19 cellular contexts compared by ENCODE assay signal in the genomic region with DNA sequence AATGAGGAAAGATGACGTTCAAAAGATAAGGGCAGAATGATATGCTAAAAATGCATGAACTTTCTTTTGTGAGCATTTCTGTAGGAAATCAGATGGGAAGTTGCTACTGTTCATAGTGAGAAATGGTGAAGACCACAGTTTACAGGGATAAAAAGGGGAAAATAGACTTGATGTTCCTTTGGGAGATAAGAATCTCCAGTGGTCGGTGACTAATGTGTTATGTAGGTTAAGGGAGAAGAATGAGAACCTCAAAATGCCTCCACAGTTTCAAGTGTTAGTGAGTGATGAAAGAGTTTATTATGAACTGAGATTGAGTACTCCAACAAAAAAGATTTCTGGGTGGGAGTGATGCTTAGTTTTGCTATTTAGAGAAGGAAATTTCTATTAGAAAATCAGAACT.
DNase-seq lines count a peak whose midpoint lies in the region; ATAC-seq and TF ChIP-seq lines count a peak whose summit lies in the region.
"Had no signal": no experiment of that assay in that cellular context is flagged by ENCODE, and none has a peak within 500 bp of the region (broad histone marks: within the 10 kb centered on the region; RNA-seq: fewer than 3 reads in every experiment).

No MANE protein-coding gene starts in this region.

- CTCF ChIA-PET in Calu3 (lab: Charles Lee) = no interaction called here
- CTCF ChIA-PET in IMR-90 (lab: Yijun Ruan, JAX) = no interaction called here

- H3K27me3 ChIP-seq in IMR-90 (ENCODE audit: control insufficient read depth, insufficient read depth, low read length) (no peaks in the 10 kb centered on the region), adipocyte (replicated peaks; ENCODE audit: control insufficient read depth, insufficient read depth, low read length) (no peaks in the 10 kb centered on the region), foreskin keratinocyte (peaks cover 9% of the 10 kb centered on the region), esophagus muscularis mucosa (no peaks in the 10 kb centered on the region)
- H3K27me3 ChIP-seq: BLaER1, SJSA1 had no signal

- no peak overlapping the region for H3K4me3 Mint-ChIP-seq in Calu3 (ENCODE audit: low read depth, unreplicated experiment)
- H3K4me3 Mint-ChIP-seq: CD8-positive, alpha-beta memory T cell had no signal

- H3K36me3 ChIP-seq in IMR-90 (ENCODE audit: control insufficient read depth, insufficient read depth, low read length) = no peaks in the 10 kb centered on the region
- H3K36me3 ChIP-seq in adipocyte (ENCODE audit: control insufficient read depth, insufficient read depth, low read length, severe bottlenecking) = no peaks in the 10 kb centered on the region
- H3K36me3 ChIP-seq in esophagus muscularis mucosa = no peaks in the 10 kb centered on the region
- H3K36me3 ChIP-seq: BLaER1, SJSA1 had no signal

- H3K9me3 Mint-ChIP-seq in Calu3 (ENCODE audit: low read depth, unreplicated experiment) = peaks cover 2% of the 10 kb centered on the region

- 40% methylated on average over 1 of the region's 2 CpGs; no CpG with 5 or more reads in 1 of the 2 experiments for WGBS in IMR-90 (ENCODE audit: extremely low coverage in 2 of 2, insufficient read length in 1 of 2), 2 experiments
- WGBS in esophagus muscularis mucosa = 80% methylated on average over 2 of the region's 2 CpGs

- DNase-seq in Calu3 (no peak), IMR-90 (peak; percentile 7), adipocyte (ENCODE audit: low read depth) (peak; percentile 4), foreskin keratinocyte (peak in 1 of 2 donors; percentile 21), SHP77 treated with DMSO at 0.1 percent for 48 hours (lab: John Stamatoyannopoulos, UW) (no peak), SW480 (ENCODE audit: low spot score) (no peak), esophagus muscularis mucosa (ENCODE audit: extremely low spot score) (no peak)
- DNase-seq: CD8-positive, alpha-beta memory T cell; DMS 273 treated with DMSO at 0.1 percent for 48 hours; HCEC 1CT; NCI-H1417 treated with DMSO at 0.1 percent for 48 hours; NCI-H2029; NCI-H2171; NCI-H446; NCI-H69; OCI-M1 had no signal

- H4K20me1 ChIP-seq in IMR-90 (ENCODE audit: insufficient read depth, low read length) = no peaks in the 10 kb centered on the region
- H4K20me1 ChIP-seq: BLaER1 had no signal

- no peak overlapping the region for H3K23ac ChIP-seq in IMR-90 (ENCODE audit: low read depth, low read length)

- H3K36me3 Mint-ChIP-seq in Calu3 (ENCODE audit: insufficient read depth, unreplicated experiment) = no peaks in the 10 kb centered on the region
- H3K36me3 Mint-ChIP-seq: CD8-positive, alpha-beta memory T cell had no signal

- H3K4me1 ChIP-seq in IMR-90 (ENCODE audit: control insufficient read depth, insufficient read depth, low read length) (no peaks in the 10 kb centered on the region), adipocyte (ENCODE audit: control insufficient read depth, insufficient read depth, low read length) (no peaks in the 10 kb centered on the region), foreskin keratinocyte (no peaks in the 10 kb centered on the region), esophagus muscularis mucosa (no peaks in the 10 kb centered on the region)
- H3K4me1 ChIP-seq: SJSA1 had no signal

- H2BK5ac ChIP-seq in IMR-90 (ENCODE audit: low read depth, low read length, poor library complexity, severe bottlenecking) = no peak overlapping the region

- no peak for TF ChIP-seq RAD21 in IMR-90 (IDR thresholded peaks at IDR 0.05; ENCODE audit: low read length)

- intact Hi-C loops in Calu3 (cut with micrococcal nuclease; ENCODE audit: unreplicated experiment) = no loop called here
- intact Hi-C loops in IMR-90 (cut with micrococcal nuclease) = no loop called here
- intact Hi-C loops in esophagus muscularis mucosa (cut with DNase I) = no loop called here

- POLR2A ChIA-PET in IMR-90 (lab: Charles Lee; ENCODE audit: unreplicated experiment) = no interaction called here

- no peak overlapping the region for H4K8ac ChIP-seq in IMR-90 (ENCODE audit: low read depth in 2 of 2, low read length in 2 of 2)

- H3K4ac ChIP-seq in IMR-90 (ENCODE audit: low read depth, low read length) = no peak overlapping the region

- H3K4me1 Mint-ChIP-seq in Calu3 (ENCODE audit: low read depth, unreplicated experiment) = peaks cover 59% of the 10 kb centered on the region
- H3K4me1 Mint-ChIP-seq: CD8-positive, alpha-beta memory T cell had no signal

- H2AK5ac ChIP-seq in IMR-90 (ENCODE audit: low read depth, low read length) = no peak overlapping the region

- no peaks in the 10 kb centered on the region for H3K9me1 ChIP-seq in IMR-90 (ENCODE audit: insufficient read depth, low read length)

- BruUV-seq in Calu3 (replicated peaks; lab: Mats Ljungman, UMichigan) = no TSS peak
- no TSS peak for BruUV-seq in IMR-90 (replicated peaks; lab: Mats Ljungman, UMichigan)

- dilution Hi-C loops in IMR-90 (cut with HindIII; ENCODE audit: low sequenced_read_pairs, unreplicated experiment) = no loop called here

- H3K9ac ChIP-seq in IMR-90 (ENCODE audit: low read depth, low read length) (no peak overlapping the region), adipocyte (ENCODE audit: low read length) (no peak overlapping the region)
- H3K9ac ChIP-seq: BLaER1 had no signal

- no peak overlapping the region for H2AK9ac ChIP-seq in IMR-90 (replicated peaks; ENCODE audit: low read depth, low read length, poor library complexity)

- TF ChIP-seq EP300 in esophagus muscularis mucosa (IDR thresholded peaks at IDR 0.05) = no peak

- H2AFZ ChIP-seq in IMR-90 (replicated peaks; ENCODE audit: low read length, poor library complexity) = no peak overlapping the region

- no peaks in the 10 kb centered on the region for H3K27me3 Mint-ChIP-seq in Calu3 (ENCODE audit: unreplicated experiment)
- H3K27me3 Mint-ChIP-seq: CD8-positive, alpha-beta memory T cell had no signal

- no peak overlapping the region for H3K27ac ChIP-seq in IMR-90 (ENCODE audit: insufficient read depth, low read length)
- no peak overlapping the region for H3K27ac ChIP-seq in foreskin keratinocyte
- H3K27ac ChIP-seq in esophagus muscularis mucosa (replicated peaks in 1 of 4) = no peak overlapping the region
- H3K27ac ChIP-seq: BLaER1, SJSA1 had no signal

- H3K14ac ChIP-seq in IMR-90 (replicated peaks; ENCODE audit: low read depth, low read length) = no peak overlapping the region

- no peak overlapping the region for H4K91ac ChIP-seq in IMR-90 (ENCODE audit: insufficient read depth, low read depth, low read length)

- no peaks in the 10 kb centered on the region for H3K9me3 ChIP-seq in IMR-90 (ENCODE audit: control insufficient read depth, insufficient read depth, low read length)
- H3K9me3 ChIP-seq in adipocyte (ENCODE audit: control insufficient read depth, low read length) = no peaks in the 10 kb centered on the region
- H3K9me3 ChIP-seq in esophagus muscularis mucosa = no peaks in the 10 kb centered on the region
- H3K9me3 ChIP-seq: SJSA1 had no signal

- H3K79me1 ChIP-seq in IMR-90 (ENCODE audit: low read depth in 1 of 2, low read length in 2 of 2) = no peaks in the 10 kb centered on the region

- H2BK15ac ChIP-seq in IMR-90 (ENCODE audit: low read depth, low read length) = no peak overlapping the region

- H3K27ac Mint-ChIP-seq in Calu3 (ENCODE audit: unreplicated experiment) = peak overlapping the region; percentile 5
- H3K27ac Mint-ChIP-seq: CD8-positive, alpha-beta memory T cell had no signal

- in situ Hi-C loops in IMR-90 (cut with MboI; ENCODE audit: low sequenced_read_pairs) = no loop called here

- no peak overlapping the region for H3K56ac ChIP-seq in IMR-90 (ENCODE audit: extremely low read depth, insufficient read depth, low read length)

- H2BK20ac ChIP-seq in IMR-90 (ENCODE audit: low read depth, low read length) = no peak overlapping the region

- H4K5ac ChIP-seq in IMR-90 (ENCODE audit: low read depth, low read length) = no peak overlapping the region

- H3K4me2 ChIP-seq in IMR-90 (ENCODE audit: low read depth, low read length) = no peak overlapping the region
- H3K4me2 ChIP-seq: BLaER1 had no signal

- no peak overlapping the region for H3K18ac ChIP-seq in IMR-90 (ENCODE audit: low read depth, low read length)

- TF ChIP-seq POLR2A in IMR-90 (IDR thresholded peaks at IDR 0.05; ENCODE audit: low read depth, low read length) = no peak
- TF ChIP-seq POLR2A in esophagus muscularis mucosa (IDR thresholded peaks at IDR 0.05; ENCODE audit: low read depth) = no peak

- H3K4me3 ChIP-seq in IMR-90 (ENCODE audit: insufficient read depth, low read depth, low read length) = no peak overlapping the region
- H3K4me3 ChIP-seq in adipocyte (ENCODE audit: low read length) = no peak overlapping the region
- no peak overlapping the region for H3K4me3 ChIP-seq in esophagus muscularis mucosa
- H3K4me3 ChIP-seq: BLaER1, SJSA1 had no signal

- no peak overlapping the region for H2BK120ac ChIP-seq in IMR-90 (ENCODE audit: low read depth, low read length)

- no peak for TF ChIP-seq CTCF in Calu3 (IDR thresholded peaks at IDR 0.05; ENCODE audit: unreplicated experiment)
- TF ChIP-seq CTCF in IMR-90 (conservative IDR thresholded peaks at IDR 0.05; ENCODE audit: low read depth, low read length) = no peak
- TF ChIP-seq CTCF in foreskin keratinocyte (conservative IDR thresholded peaks at IDR 0.05) = no peak
- TF ChIP-seq CTCF in esophagus muscularis mucosa (IDR thresholded peaks at IDR 0.05) = no peak

- ATAC-seq in IMR-90 (ENCODE audit: low read depth) = no peak
- ATAC-seq in foreskin keratinocyte = peak; percentile 38
- ATAC-seq in GM18511 (IDR thresholded peaks at IDR 0.05; ENCODE audit: unreplicated experiment) = no peak

TF ChIP-seq in IMR-90, 13 proteins besides CTCF, POLR2A, EP300 and RAD21:
- TF ChIP-seq, protein P1, sequence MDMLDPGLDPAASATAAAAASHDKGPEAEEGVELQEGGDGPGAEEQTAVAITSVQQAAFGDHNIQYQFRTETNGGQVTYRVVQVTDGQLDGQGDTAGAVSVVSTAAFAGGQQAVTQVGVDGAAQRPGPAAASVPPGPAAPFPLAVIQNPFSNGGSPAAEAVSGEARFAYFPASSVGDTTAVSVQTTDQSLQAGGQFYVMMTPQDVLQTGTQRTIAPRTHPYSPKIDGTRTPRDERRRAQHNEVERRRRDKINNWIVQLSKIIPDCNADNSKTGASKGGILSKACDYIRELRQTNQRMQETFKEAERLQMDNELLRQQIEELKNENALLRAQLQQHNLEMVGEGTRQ (IDR thresholded peaks at IDR 0.05; ENCODE audit: low read depth, low read length) = no peak

Comparison
In these comparisons a context has a peak if more than half of its experiments do, and no peak if none do; other contexts are left out.
1. DNase-seq: peak in IMR-90 (single experiment) and adipocyte (single experiment); none in Calu3 (single experiment), SHP77 treated with DMSO at 0.1 percent for 48 hours (single experiment), SW480 (single experiment) and esophagus muscularis mucosa (single experiment).